In genomic region chr10:102720775-102721301, GRCh38 we compare ENCODE assay signal across 1 cellular context.
TF ChIP-seq lines count a peak whose summit lies in the region.

No MANE protein-coding gene starts in this region.

TF ChIP-seq in IMR-90, 13 proteins besides CTCF, POLR2A, EP300 and RAD21:
- TF ChIP-seq RFX5 (IDR thresholded peaks at IDR 0.05; ENCODE audit: low read depth, low read length), result no peak
